1 cellular context compared by ENCODE assay signal in genomic region chr7:158999496-158999895, GRCh38.
TF ChIP-seq lines count a peak whose summit lies in the region.

No MANE protein-coding gene starts in this region.

TF ChIP-seq in HCT116, 20 proteins besides CTCF, POLR2A, EP300 and RAD21 (continued from another document):
- no peak for TF ChIP-seq TCF7L2 (IDR thresholded peaks at IDR 0.05; ENCODE audit: borderline replicate concordance, extremely low read depth, insufficient read depth, insufficient read length)
- TF ChIP-seq EZH2 (IDR thresholded peaks at IDR 0.05), result no peak
- no peak for TF ChIP-seq POLR2AphosphoS5 (IDR thresholded peaks at IDR 0.05; ENCODE audit: low read depth, low read length)
- no peak for TF ChIP-seq ATF3 (IDR thresholded peaks at IDR 0.05)
- no peak for TF ChIP-seq CEBPB (IDR thresholded peaks at IDR 0.05; ENCODE audit: low read depth)
- TF ChIP-seq SP1 (IDR thresholded peaks at IDR 0.05; ENCODE audit: low read depth), result no peak
- no peak for TF ChIP-seq FOSL1 (IDR thresholded peaks at IDR 0.05; ENCODE audit: low read depth)
- TF ChIP-seq SRF (IDR thresholded peaks at IDR 0.05; ENCODE audit: low read depth), result no peak
- no peak for TF ChIP-seq YY1 (IDR thresholded peaks at IDR 0.05; ENCODE audit: extremely low read depth, insufficient replicate concordance, low read depth, low read length)
- TF ChIP-seq EZH2phosphoT487 (IDR thresholded peaks at IDR 0.05; ENCODE audit: borderline replicate concordance), result no peak
- TF ChIP-seq CBX3 (IDR thresholded peaks at IDR 0.05; ENCODE audit: low read depth), result no peak
